ENCODE assay signal across 11 cellular contexts in the genomic region with DNA sequence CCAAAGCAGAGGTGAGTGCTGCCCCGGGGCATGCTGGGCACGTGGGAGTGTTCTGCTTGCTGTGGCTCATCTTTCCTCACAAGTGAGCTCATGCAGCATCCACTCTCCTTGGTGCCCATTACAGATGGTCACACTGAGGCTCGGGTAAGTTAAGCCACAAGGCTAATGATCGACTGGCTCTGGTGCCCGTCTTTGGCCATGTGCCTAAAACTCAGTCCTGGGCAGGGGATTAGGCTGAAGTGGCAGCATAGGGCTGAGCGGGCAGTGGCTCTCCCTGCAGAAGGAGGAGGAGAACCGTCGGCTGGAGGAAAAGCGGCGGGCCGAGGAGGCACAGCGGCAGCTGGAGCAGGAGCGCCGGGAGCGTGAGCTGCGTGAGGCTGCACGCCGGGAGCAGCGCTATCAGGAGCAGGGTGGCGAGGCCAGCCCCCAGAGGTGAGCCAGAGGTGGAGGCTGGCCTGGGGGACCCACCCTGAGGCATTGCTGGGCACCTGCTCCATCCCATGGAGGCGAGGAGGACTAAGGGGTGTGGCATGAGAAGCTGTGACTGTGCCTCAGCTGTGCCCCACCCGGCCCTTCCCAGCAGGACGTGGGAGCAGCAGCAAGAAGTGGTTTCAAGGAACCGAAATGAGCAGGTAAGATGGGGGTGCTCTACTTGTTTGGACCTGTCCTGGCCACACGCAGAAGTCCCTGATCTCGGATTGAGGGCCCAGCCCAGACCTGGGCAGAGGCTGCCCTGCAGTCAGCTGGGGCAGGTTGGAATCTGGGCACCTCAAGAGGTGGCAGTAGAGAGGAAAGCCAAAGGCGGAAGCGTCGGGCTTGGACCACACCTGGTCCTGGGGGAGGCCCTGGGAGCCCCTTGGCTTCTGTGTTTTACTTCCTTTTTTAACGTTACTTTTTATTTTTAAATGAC. TPM values are rescaled to one million over a fixed set of nuclear protein-coding genes. Genes with fewer than 3 reads are reported as not detected.
DNase-seq lines count a peak whose midpoint lies in the region; ATAC-seq and TF ChIP-seq lines count a peak whose summit lies in the region.
"Had no signal": no experiment of that assay in that cellular context is flagged by ENCODE, and none has a peak within 500 bp of the region (broad histone marks: within the 10 kb centered on the region; RNA-seq: fewer than 3 reads in every experiment).

No MANE protein-coding gene starts in this region.

- H3K27ac Mint-ChIP-seq in T-helper 17 cell: peak overlapping the region; percentile 79

- H3K4me1 ChIP-seq in tibial artery: peaks cover 0 to 13% (median 10%) of the 10 kb centered on the region in 4 donors
- H3K4me1 ChIP-seq: lower lobe of right lung, thyroid gland had no signal

- H3K36me3 ChIP-seq in tibial artery: peaks cover 60 to 95% (median 80%) of the 10 kb centered on the region in 3 donors
- peaks cover 80% of the 10 kb centered on the region for H3K36me3 ChIP-seq in brain microvascular endothelial cell (replicated peaks)

- no peak for ATAC-seq in Right ventricle myocardium inferior
- peak; percentile 36 for ATAC-seq in T-helper 17 cell
- no peak for ATAC-seq in left lobe of liver
- no peak for ATAC-seq in HG03025 (IDR thresholded peaks at IDR 0.05; ENCODE audit: low FRiP score, unreplicated experiment)
- ATAC-seq: lower lobe of right lung had no signal

- H3K4me3 ChIP-seq in tibial artery (no peak overlapping the region), brain microvascular endothelial cell (ENCODE audit: low read depth, low read length) (no peak overlapping the region)
- H3K4me3 ChIP-seq: lower lobe of right lung, thyroid gland had no signal

- peaks cover 12% of the 10 kb centered on the region for H3K4me1 Mint-ChIP-seq in T-helper 17 cell

- H3K9me3 ChIP-seq in T-helper 17 cell (ENCODE audit: control insufficient read depth, low read length, poor library complexity, severe bottlenecking) (no peaks in the 10 kb centered on the region), tibial artery (no peaks in the 10 kb centered on the region)
- H3K9me3 ChIP-seq: lower lobe of right lung, thyroid gland had no signal

- in situ Hi-C loops in brain microvascular endothelial cell (cut with HindIII; ENCODE audit: low pct_ligation_motif_present, low sequenced_read_pairs): no loop called here

- H3K27ac ChIP-seq in tibial artery: no peak overlapping the region
- no peak overlapping the region for H3K27ac ChIP-seq in brain microvascular endothelial cell
- H3K27ac ChIP-seq: lower lobe of right lung, thyroid gland had no signal

- peaks cover 5% of the 10 kb centered on the region for H3K36me3 Mint-ChIP-seq in T-helper 17 cell (ENCODE audit: low read depth)

- intact Hi-C loops in cardiac septum (cut with DNase I) (no loop called here), Right ventricle myocardium inferior (cut with DNase I) (no loop called here), tibial artery (cut with DNase I; ENCODE audit: low total_unique reads) (no loop called here)

- H3K4me3 Mint-ChIP-seq in T-helper 17 cell: peak overlapping the region; percentile 41

- DNase-seq in cardiac septum (ENCODE audit: low spot score) (peak; percentile 72), Right ventricle myocardium inferior (ENCODE audit: missing footprints) (no peak), T-helper 17 cell (peak in 1 of 3 donors; percentile 6), left lobe of liver (ENCODE audit: low spot score) (peak; percentile 39), tibial artery (peak; percentile 16 to 53), brain microvascular endothelial cell (no peak), GM19238 (ENCODE audit: insufficient read length, low spot score) (no peak)

- H3K27me3 ChIP-seq in tibial artery (no peaks in the 10 kb centered on the region), brain microvascular endothelial cell (replicated peaks) (no peaks in the 10 kb centered on the region)
- H3K27me3 ChIP-seq: thyroid gland had no signal

- TF ChIP-seq CTCF in tibial artery (IDR thresholded peaks at IDR 0.05) (no peak), brain microvascular endothelial cell (IDR thresholded peaks at IDR 0.05; ENCODE audit: low read depth, low read length, missing control alignments) (no peak)

- no peaks in the 10 kb centered on the region for H3K27me3 Mint-ChIP-seq in T-helper 17 cell

RNA-seq across cellular contexts. Expression of gene PGAM2, which starts 7.3 kb away (rescaled TPM):
- total RNA-seq in cardiac septum (322 TPM), Right ventricle myocardium inferior (1,123 TPM), T-helper 17 cell (under 1 TPM in 1 of 2 donors, not detected in 1; 0.92 TPM), left lobe of liver (not detected)
- total RNA-seq: glomerular endothelial cell had no signal

RNA-seq across cellular contexts. Expression of gene DBNL, which starts 13.6 kb away (rescaled TPM):
- 48.9 TPM for total RNA-seq in cardiac septum
- 36.0 TPM for total RNA-seq in Right ventricle myocardium inferior
- 100 to 1,000 TPM in 1 of 2 donors, 10 to 100 TPM in 1; 91.1 to 104 TPM for total RNA-seq in T-helper 17 cell
- total RNA-seq in left lobe of liver: 38.9 TPM

RNA-seq across cellular contexts. Expression of gene POLM, which starts 24.2 kb away (rescaled TPM):
- total RNA-seq in cardiac septum (13.9 TPM), Right ventricle myocardium inferior (16.1 TPM), T-helper 17 cell (10 to 100 TPM; 27.2 to 29.7 TPM), left lobe of liver (21.0 TPM)

RNA-seq across cellular contexts. Expression of gene AEBP1, which starts 46.0 kb away (rescaled TPM):
- total RNA-seq in cardiac septum: 93.1 TPM
- total RNA-seq in Right ventricle myocardium inferior: 13.6 TPM
- 1 to 10 TPM; 1.1 to 4.2 TPM for total RNA-seq in T-helper 17 cell
- 9.4 TPM for total RNA-seq in left lobe of liver

Comparison
In these comparisons a context has a peak if more than half of its experiments do, and no peak if none do; other contexts are left out.
1. DNase-seq: peak in cardiac septum (single experiment), left lobe of liver (single experiment) and tibial artery (2 of 2); none in Right ventricle myocardium inferior (single experiment), brain microvascular endothelial cell (single experiment) and GM19238 (single experiment).
2. RNA of gene PGAM2, which starts 7.3 kb away (total RNA-seq): 1,123 TPM in Right ventricle myocardium inferior (single experiment) and 322 TPM in cardiac septum (single experiment); 0.92 TPM in T-helper 17 cell and not detected in left lobe of liver (single experiment); every median in the first group is over 100 times any median in the second.